1 cellular context compared by ENCODE assay signal in the genomic region with DNA sequence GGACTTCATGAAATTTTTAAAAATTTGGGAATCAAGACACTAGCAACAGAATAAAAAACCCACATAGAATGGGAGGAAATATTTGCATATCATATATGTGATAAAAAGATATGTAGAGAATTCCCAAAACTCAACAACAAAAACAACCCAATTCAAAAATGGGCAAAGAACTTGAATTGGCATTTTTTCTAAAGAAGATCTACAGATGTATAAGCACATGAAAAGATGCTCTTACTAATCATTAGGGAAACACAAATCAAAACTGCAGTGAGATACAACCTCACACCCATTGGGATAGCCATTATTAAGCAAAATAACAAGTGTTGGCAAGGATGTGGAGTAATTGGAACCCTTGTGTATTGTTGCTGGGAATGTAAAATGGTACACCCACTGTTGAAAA.
TF ChIP-seq lines count a peak whose summit lies in the region.

No MANE protein-coding gene starts in this region.

TF ChIP-seq in A549, 52 proteins besides CTCF, POLR2A, EP300 and RAD21 (continued from another document):
- TF ChIP-seq REST (IDR thresholded peaks at IDR 0.05) (no peak), HOXA7 (CRISPR knock-in tag; IDR thresholded peaks at IDR 0.05) (no peak), HEYL (CRISPR knock-in tag; IDR thresholded peaks at IDR 0.05) (no peak), PHF8 (IDR thresholded peaks at IDR 0.05; ENCODE audit: borderline replicate concordance, low read depth) (no peak), CHD4 (IDR thresholded peaks at IDR 0.05; ENCODE audit: borderline replicate concordance) (no peak), BHLHE40 (IDR thresholded peaks at IDR 0.05; ENCODE audit: low read depth, low read length) (no peak), RARB (CRISPR knock-in tag; IDR thresholded peaks at IDR 0.05) (no peak), HMGXB4 (CRISPR knock-in tag; IDR thresholded peaks at IDR 0.05; ENCODE audit: borderline replicate concordance) (no peak)
- TF ChIP-seq, protein P1, sequence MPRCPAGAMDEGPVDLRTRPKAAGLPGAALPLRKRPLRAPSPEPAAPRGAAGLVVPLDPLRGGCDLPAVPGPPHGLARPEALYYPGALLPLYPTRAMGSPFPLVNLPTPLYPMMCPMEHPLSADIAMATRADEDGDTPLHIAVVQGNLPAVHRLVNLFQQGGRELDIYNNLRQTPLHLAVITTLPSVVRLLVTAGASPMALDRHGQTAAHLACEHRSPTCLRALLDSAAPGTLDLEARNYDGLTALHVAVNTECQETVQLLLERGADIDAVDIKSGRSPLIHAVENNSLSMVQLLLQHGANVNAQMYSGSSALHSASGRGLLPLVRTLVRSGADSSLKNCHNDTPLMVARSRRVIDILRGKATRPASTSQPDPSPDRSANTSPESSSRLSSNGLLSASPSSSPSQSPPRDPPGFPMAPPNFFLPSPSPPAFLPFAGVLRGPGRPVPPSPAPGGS (IDR thresholded peaks at IDR 0.05) = no peak
